Comparison of ENCODE assay signal across 29 cellular contexts in the genomic region with DNA sequence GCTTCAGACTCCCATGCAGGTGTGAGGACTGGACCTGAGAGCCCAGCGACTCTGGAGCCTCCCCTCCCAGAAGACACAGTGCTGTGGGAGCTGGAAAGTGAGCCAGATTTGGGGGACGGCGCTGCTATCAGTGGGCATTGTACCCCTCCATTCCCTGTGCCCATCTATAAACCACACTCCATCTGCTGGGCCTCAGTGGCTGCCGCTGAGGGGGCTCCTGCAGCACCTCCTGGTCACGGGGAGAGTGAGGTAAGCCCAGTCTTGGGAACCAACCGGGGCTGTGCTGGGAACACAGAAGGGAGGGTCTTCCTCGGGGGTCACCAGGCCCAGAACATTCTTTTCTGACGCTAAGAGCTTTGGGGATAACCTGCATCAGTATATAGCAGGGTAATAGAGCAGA. TPM values are rescaled to one million over a fixed set of nuclear protein-coding genes. Genes with fewer than 3 reads are reported as not detected.
A peak's percentile ranks its signal among the peaks of the same experiment; 100 is the strongest.
DNase-seq lines count a peak whose midpoint lies in the region; ATAC-seq and FAIRE-seq lines count a peak whose summit lies in the region.
"Had no signal": no experiment of that assay in that cellular context is flagged by ENCODE, and none has a peak within 500 bp of the region (broad histone marks: within the 10 kb centered on the region; RNA-seq: fewer than 3 reads in every experiment).

No MANE protein-coding gene starts in this region.

- H3K36me3 Mint-ChIP-seq in stimulated activated naive CD8-positive, alpha-beta T cell treated with anti-CD3 and anti-CD28 coated beads, Interleukin-15, Interleukin-2, amounts not matched to agents 100 ng/mL and 50 ng/mL, for 24 hours (ENCODE audit: low read depth): peaks cover 79% of the 10 kb centered on the region
- H3K36me3 Mint-ChIP-seq in T-helper 17 cell (ENCODE audit: low read depth) (peaks cover 11% of the 10 kb centered on the region), memory B cell (peaks cover 23% of the 10 kb centered on the region)

- peak; percentile 20 for FAIRE-seq in urothelium cell line (lab: Jason Lieb, UNC)
- FAIRE-seq: endothelial cell of umbilical vein, H54, K562 had no signal

- no peaks in the 10 kb centered on the region for H3K9me3 Mint-ChIP-seq in stimulated activated naive CD8-positive, alpha-beta T cell treated with anti-CD3 and anti-CD28 coated beads, Interleukin-15, Interleukin-2, amounts not matched to agents 100 ng/mL and 50 ng/mL, for 24 hours
- H3K9me3 Mint-ChIP-seq in stimulated activated naive CD8-positive, alpha-beta T cell treated with anti-CD3 and anti-CD28 coated beads, Interleukin-15, amount 100 ng/mL, for 72 hours: no peaks in the 10 kb centered on the region
- H3K9me3 Mint-ChIP-seq in memory B cell: no peaks in the 10 kb centered on the region

- H3K4me3 Mint-ChIP-seq in stimulated activated naive CD8-positive, alpha-beta T cell treated with anti-CD3 and anti-CD28 coated beads, Interleukin-15, Interleukin-2, amounts not matched to agents 100 ng/mL and 50 ng/mL, for 24 hours: peak overlapping the region; percentile 47
- no peak overlapping the region for H3K4me3 Mint-ChIP-seq in stimulated activated naive CD8-positive, alpha-beta T cell treated with anti-CD3 and anti-CD28 coated beads, Interleukin-15, amount 100 ng/mL, for 72 hours
- H3K4me3 Mint-ChIP-seq in T-helper 17 cell (no peak overlapping the region), memory B cell (no peak overlapping the region)

- H3K9me3 ChIP-seq in T-helper 17 cell (ENCODE audit: control insufficient read depth, low read length, poor library complexity, severe bottlenecking): no peaks in the 10 kb centered on the region
- H3K9me3 ChIP-seq: gastroesophageal sphincter, Peyer's patch, prostate gland, sigmoid colon, thoracic aorta had no signal

- DNase-seq in stimulated activated naive CD8-positive, alpha-beta T cell treated with anti-CD3 and anti-CD28 coated beads, Interleukin-15, amount 100 ng/mL, for 72 hours: no peak
- DNase-seq in T-helper 17 cell (no peak), memory B cell (ENCODE audit: low spot score in 2 of 2) (no peak), urothelium cell line (ENCODE audit: low spot score) (no peak), H4 (ENCODE audit: low spot score) (no peak), HUDEP-2 (lab: John Stamatoyannopoulos, UW; ENCODE audit: unreplicated experiment in 76 of 76) (no peak)
- DNase-seq: hippocampal formation; mesenchymal stem cell; NCI-H1105; NCI-H2029 treated with DMSO at 0.1 percent for 48 hours; NCI-H226; NCI-H748 treated with DMSO at 0.1 percent for 48 hours; SHP77 treated with DMSO at 0.1 percent for 48 hours; sigmoid colon; stimulated activated naive CD4-positive, alpha-beta T cell treated with Interleukin-2 at 50 U/mL for 16 hours; SW 1271 had no signal

- ATAC-seq in stimulated activated naive CD8-positive, alpha-beta T cell treated with anti-CD3 and anti-CD28 coated beads, Interleukin-15, amount 100 ng/mL, for 72 hours: no peak
- ATAC-seq in T-helper 17 cell (no peak), memory B cell (ENCODE audit: low read depth) (no peak), HG03108 (IDR thresholded peaks at IDR 0.05; ENCODE audit: unreplicated experiment) (no peak)
- ATAC-seq: activated CD4-positive, CD25-positive, alpha-beta regulatory T cell treated with anti-CD3 and anti-CD28 coated beads, Interleukin-2, amount 50 U/mL, for 24 hours; gastroesophageal sphincter; K562 had no signal

- H3K27ac Mint-ChIP-seq in stimulated activated naive CD8-positive, alpha-beta T cell treated with anti-CD3 and anti-CD28 coated beads, Interleukin-15, Interleukin-2, amounts not matched to agents 100 ng/mL and 50 ng/mL, for 24 hours: no peak overlapping the region
- peak overlapping the region in 1 of 2 donors; percentile 83 for H3K27ac Mint-ChIP-seq in stimulated activated naive CD8-positive, alpha-beta T cell treated with anti-CD3 and anti-CD28 coated beads, Interleukin-15, amount 100 ng/mL, for 72 hours
- H3K27ac Mint-ChIP-seq in T-helper 17 cell (peak overlapping the region; percentile 87), memory B cell (peak overlapping the region; percentile 12)

- H3K4me1 Mint-ChIP-seq in stimulated activated naive CD8-positive, alpha-beta T cell treated with anti-CD3 and anti-CD28 coated beads, Interleukin-15, Interleukin-2, amounts not matched to agents 100 ng/mL and 50 ng/mL, for 24 hours (ENCODE audit: low read depth): peaks cover 88% of the 10 kb centered on the region
- peaks cover 95% of the 10 kb centered on the region for H3K4me1 Mint-ChIP-seq in stimulated activated naive CD8-positive, alpha-beta T cell treated with anti-CD3 and anti-CD28 coated beads, Interleukin-15, amount 100 ng/mL, for 72 hours
- H3K4me1 Mint-ChIP-seq in T-helper 17 cell (peaks cover 69% of the 10 kb centered on the region), memory B cell (peaks cover 57% of the 10 kb centered on the region)

- H3K27me3 Mint-ChIP-seq in stimulated activated naive CD8-positive, alpha-beta T cell treated with anti-CD3 and anti-CD28 coated beads, Interleukin-15, Interleukin-2, amounts not matched to agents 100 ng/mL and 50 ng/mL, for 24 hours: no peaks in the 10 kb centered on the region
- no peaks in the 10 kb centered on the region for H3K27me3 Mint-ChIP-seq in stimulated activated naive CD8-positive, alpha-beta T cell treated with anti-CD3 and anti-CD28 coated beads, Interleukin-15, amount 100 ng/mL, for 72 hours
- no peaks in the 10 kb centered on the region for H3K27me3 Mint-ChIP-seq in T-helper 17 cell
- H3K27me3 Mint-ChIP-seq in memory B cell: no peaks in the 10 kb centered on the region

RNA-seq across cellular contexts. Expression of a gene that starts 9.5 kb away (rescaled TPM):
- total RNA-seq in T-helper 17 cell: 100 to 1,000 TPM; 141 to 160 TPM
- total RNA-seq in H4 (2014; rRNA removed; shearing (Covaris generic)): 1.4 and 1.5 TPM in 2 replicates

RNA-seq across cellular contexts. Expression of a gene that starts 55.9 kb away (rescaled TPM):
- total RNA-seq in T-helper 17 cell: 1 to 10 TPM in 1 of 2 donors, under 1 TPM in 1; 0.68 to 1.2 TPM
- 0.17 TPM in 1 of 2 replicates, not detected in the other for total RNA-seq in H4 (2014; rRNA removed; shearing (Covaris generic))
- total RNA-seq: cerebellum, endothelial cell of umbilical vein, fibroblast of lung, K562, MCF 10A had no signal

Comparison
In these comparisons a context has a peak if more than half of its experiments do, and no peak if none do; other contexts are left out.
1. RNA of a gene that starts 9.5 kb away (total RNA-seq): 141 to 160 TPM in T-helper 17 cell; 1.4 to 1.5 TPM in H4; every median in the first group is over 10 times any median in the second.